Comparison of ENCODE assay signal across 19 cellular contexts in the genomic region with DNA sequence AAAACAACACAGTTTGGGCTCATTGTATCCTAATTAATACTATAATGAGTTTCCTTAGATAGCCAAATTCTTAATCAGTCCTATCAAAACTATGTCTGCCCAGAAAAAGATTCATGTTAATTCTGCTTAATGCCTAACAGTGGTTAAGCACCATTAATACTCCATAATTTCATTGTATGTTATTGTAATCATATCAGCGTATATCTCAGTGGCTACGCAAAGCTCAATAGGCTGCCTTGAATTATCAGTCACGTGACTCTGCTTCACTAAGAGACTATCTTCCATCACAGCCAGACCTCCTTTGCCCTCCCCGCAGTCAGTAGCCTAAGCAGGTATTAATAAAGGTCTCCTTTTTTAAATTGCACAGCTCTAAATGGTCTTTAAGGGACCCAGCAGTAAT.
DNase-seq lines count a peak whose midpoint lies in the region; ATAC-seq and TF ChIP-seq lines count a peak whose summit lies in the region.
"Had no signal": no experiment of that assay in that cellular context is flagged by ENCODE, and none has a peak within 500 bp of the region (broad histone marks: within the 10 kb centered on the region; RNA-seq: fewer than 3 reads in every experiment).

No MANE protein-coding gene starts in this region.

- H2BK5ac ChIP-seq in neuronal stem cell (ENCODE audit: low read length): no peak overlapping the region

- H2BK15ac ChIP-seq in neuronal stem cell (ENCODE audit: low read length): no peak overlapping the region

- H3K14ac ChIP-seq in neuronal stem cell (ENCODE audit: low read length): no peak overlapping the region

- no peak for TF ChIP-seq EP300 in esophagus muscularis mucosa (IDR thresholded peaks at IDR 0.05)

- intact Hi-C loops in esophagus muscularis mucosa (cut with DNase I): no loop called here

- H3K9me3 Mint-ChIP-seq in GM23338: no peaks in the 10 kb centered on the region

- ATAC-seq in GM23338 (no peak), SK-N-SH treated with all-trans-retinoic acid at 6 μM for 48 hours (no peak; the same call in 2 of the 3 replicates)
- ATAC-seq: GM12878 had no signal

- no peak overlapping the region for H4K91ac ChIP-seq in neuronal stem cell (ENCODE audit: low read depth, low read length, poor library complexity)

- no peaks in the 10 kb centered on the region for H3K9me2 ChIP-seq in GM23338 (ENCODE audit: insufficient read depth)

- no peaks in the 10 kb centered on the region for H3F3A ChIP-seq in GM23338 (replicated peaks; ENCODE audit: low read depth)

- H3K18ac ChIP-seq in neuronal stem cell (ENCODE audit: low read length): no peak overlapping the region

- H3K4me2 ChIP-seq in GM23338: no peak overlapping the region
- no peak overlapping the region for H3K4me2 ChIP-seq in neuronal stem cell (ENCODE audit: insufficient read depth, low read length, poor library complexity, severe bottlenecking)

- H3K79me1 ChIP-seq in neuronal stem cell (ENCODE audit: low read depth, low read length): no peaks in the 10 kb centered on the region

- H3K27ac ChIP-seq in GM23338 (ENCODE audit: low read depth) (no peak overlapping the region), esophagus muscularis mucosa (replicated peaks in 1 of 4) (no peak overlapping the region), neuronal stem cell (replicated peaks; ENCODE audit: low read length) (no peak overlapping the region)
- H3K27ac ChIP-seq: HL-60 had no signal

- H3K36me3 Mint-ChIP-seq in GM23338 (ENCODE audit: low read depth): no peaks in the 10 kb centered on the region
- H3K36me3 Mint-ChIP-seq: CD4-positive, CD25-positive, alpha-beta regulatory T cell; CD8-positive, alpha-beta memory T cell had no signal

- H3K9me3 ChIP-seq in esophagus muscularis mucosa (no peaks in the 10 kb centered on the region), neuronal stem cell (replicated peaks in 1 of 2; ENCODE audit: control insufficient read depth in 2 of 2, insufficient read depth in 1 of 2, low read depth in 1 of 2, low read length in 2 of 2) (no peaks in the 10 kb centered on the region)
- H3K9me3 ChIP-seq: HAP-1 had no signal

- TF ChIP-seq POLR2A in esophagus muscularis mucosa (IDR thresholded peaks at IDR 0.05; ENCODE audit: low read depth): no peak

- H3K79me2 ChIP-seq in GM23338 (replicated peaks; ENCODE audit: insufficient read depth): no peaks in the 10 kb centered on the region

- no peaks in the 10 kb centered on the region for H3K27me3 ChIP-seq in GM23338 (ENCODE audit: insufficient read depth)
- H3K27me3 ChIP-seq in esophagus muscularis mucosa: no peaks in the 10 kb centered on the region
- H3K27me3 ChIP-seq in neuronal stem cell (ENCODE audit: control insufficient read depth in 3 of 3, insufficient read depth in 3 of 3, low read depth in 1 of 3, low read length in 3 of 3): no peaks in the 10 kb centered on the region

- H2AK5ac ChIP-seq in neuronal stem cell (ENCODE audit: low read depth, low read length): no peak overlapping the region

- H3K36me3 ChIP-seq in GM23338 (ENCODE audit: insufficient read depth): no peaks in the 10 kb centered on the region
- no peaks in the 10 kb centered on the region for H3K36me3 ChIP-seq in esophagus muscularis mucosa
- no peaks in the 10 kb centered on the region for H3K36me3 ChIP-seq in neuronal stem cell (replicated peaks in 1 of 2; ENCODE audit: control insufficient read depth in 2 of 2, insufficient read depth in 2 of 2, low read length in 2 of 2)
- H3K36me3 ChIP-seq: HAP-1 had no signal

- H4K20me1 ChIP-seq in GM23338 (replicated peaks; ENCODE audit: insufficient read depth): no peaks in the 10 kb centered on the region

- no peak for TF ChIP-seq CTCF in GM23338 (conservative IDR thresholded peaks at IDR 0.05; ENCODE audit: low read depth in 2 of 2)
- TF ChIP-seq CTCF in esophagus muscularis mucosa (IDR thresholded peaks at IDR 0.05): no peak

- no peak overlapping the region for H3K4ac ChIP-seq in neuronal stem cell (ENCODE audit: low read length)

- H4K8ac ChIP-seq in neuronal stem cell (ENCODE audit: low read depth, low read length): no peak overlapping the region

- H3K9ac ChIP-seq in neuronal stem cell (ENCODE audit: low read depth, low read length, poor library complexity): no peak overlapping the region

- no peak overlapping the region for H3K4me3 ChIP-seq in GM23338
- H3K4me3 ChIP-seq in esophagus muscularis mucosa: no peak overlapping the region
- H3K4me3 ChIP-seq in neuronal stem cell (ENCODE audit: low read length in 2 of 2): no peak overlapping the region
- H3K4me3 ChIP-seq: GM12878, HAP-1 had no signal

- H2BK12ac ChIP-seq in neuronal stem cell (ENCODE audit: low read length): no peak overlapping the region

- H3K4me1 ChIP-seq in GM23338 (ENCODE audit: insufficient read depth): no peaks in the 10 kb centered on the region
- no peaks in the 10 kb centered on the region for H3K4me1 ChIP-seq in esophagus muscularis mucosa
- peaks cover 2 to 14% of the 10 kb centered on the region in 2 donors for H3K4me1 ChIP-seq in neuronal stem cell (ENCODE audit: control insufficient read depth in 2 of 2, insufficient read depth in 1 of 2, low read depth in 1 of 2, low read length in 2 of 2)
- H3K4me1 ChIP-seq: HAP-1 had no signal

- H3K4me3 Mint-ChIP-seq in GM23338: no peak overlapping the region
- H3K4me3 Mint-ChIP-seq: B cell; CD4-positive, CD25-positive, alpha-beta regulatory T cell; CD8-positive, alpha-beta memory T cell had no signal

- H3K27me3 Mint-ChIP-seq in GM23338 (ENCODE audit: insufficient read depth, low read depth, poor library complexity): peaks cover 2% of the 10 kb centered on the region
- H3K27me3 Mint-ChIP-seq: CD4-positive, CD25-positive, alpha-beta regulatory T cell had no signal

- 67% methylated on average over 4 of the region's 4 CpGs for WGBS in esophagus muscularis mucosa
- no CpG with 5 or more reads among the region's 4 CpGs for WGBS in neuronal stem cell (ENCODE audit: extremely low coverage in 2 of 2, insufficient read length in 2 of 2, insufficient replicate concordance in 1 of 2), 2 donors

- DNase-seq in GM23338 (ENCODE audit: low spot score): no peak
- DNase-seq in esophagus muscularis mucosa (ENCODE audit: extremely low spot score): peak; percentile 31
- DNase-seq in neuronal stem cell (ENCODE audit: low spot score): no peak
- DNase-seq in stimulated activated naive CD4-positive, alpha-beta T cell (lab: John Stamatoyannopoulos, UW): no peak
- DNase-seq in amygdala (lab: John Stamatoyannopoulos, UW): no peak
- no peak for DNase-seq in iPS-NIHi7 (ENCODE audit: extremely low spot score)
- DNase-seq: C1 segment of cervical spinal cord; CD4-positive, CD25-positive, alpha-beta regulatory T cell; CD8-positive, alpha-beta memory T cell; DMS 273 treated with DMSO at 0.1 percent for 48 hours; DMS53; DND-41; EL; IMR-90 had no signal

- H3K4me1 Mint-ChIP-seq in GM23338: peaks cover 7% of the 10 kb centered on the region; the same call in 2 of the 3 replicates
- H3K4me1 Mint-ChIP-seq: B cell; CD4-positive, CD25-positive, alpha-beta regulatory T cell; CD8-positive, alpha-beta memory T cell had no signal

- no peak overlapping the region for H3K27ac Mint-ChIP-seq in GM23338
- H3K27ac Mint-ChIP-seq: B cell; CD4-positive, CD25-positive, alpha-beta regulatory T cell; CD8-positive, alpha-beta memory T cell had no signal

- H2AFZ ChIP-seq in GM23338 (peak overlapping the region; percentile 56), neuronal stem cell (ENCODE audit: low read length) (peak overlapping the region; percentile 63)

- H2BK120ac ChIP-seq in neuronal stem cell (ENCODE audit: low read depth, low read length): no peak overlapping the region

- no peak overlapping the region for H3K23ac ChIP-seq in neuronal stem cell (ENCODE audit: low read depth, low read length, poor library complexity)

TF ChIP-seq in SK-N-SH treated with all-trans-retinoic acid at 6 μM for 48 hours, 23 proteins besides CTCF, POLR2A, EP300 and RAD21:
- TF ChIP-seq TCF4 (CRISPR knock-in tag; IDR thresholded peaks at IDR 0.05; ENCODE audit: borderline replicate concordance) (peak; percentile 32; the same call in 1 of the 2 replicates), ESRRG (CRISPR knock-in tag; IDR thresholded peaks at IDR 0.05) (no peak), GLIS3 (CRISPR knock-in tag; IDR thresholded peaks at IDR 0.05) (no peak)
- TF ChIP-seq, protein P1, sequence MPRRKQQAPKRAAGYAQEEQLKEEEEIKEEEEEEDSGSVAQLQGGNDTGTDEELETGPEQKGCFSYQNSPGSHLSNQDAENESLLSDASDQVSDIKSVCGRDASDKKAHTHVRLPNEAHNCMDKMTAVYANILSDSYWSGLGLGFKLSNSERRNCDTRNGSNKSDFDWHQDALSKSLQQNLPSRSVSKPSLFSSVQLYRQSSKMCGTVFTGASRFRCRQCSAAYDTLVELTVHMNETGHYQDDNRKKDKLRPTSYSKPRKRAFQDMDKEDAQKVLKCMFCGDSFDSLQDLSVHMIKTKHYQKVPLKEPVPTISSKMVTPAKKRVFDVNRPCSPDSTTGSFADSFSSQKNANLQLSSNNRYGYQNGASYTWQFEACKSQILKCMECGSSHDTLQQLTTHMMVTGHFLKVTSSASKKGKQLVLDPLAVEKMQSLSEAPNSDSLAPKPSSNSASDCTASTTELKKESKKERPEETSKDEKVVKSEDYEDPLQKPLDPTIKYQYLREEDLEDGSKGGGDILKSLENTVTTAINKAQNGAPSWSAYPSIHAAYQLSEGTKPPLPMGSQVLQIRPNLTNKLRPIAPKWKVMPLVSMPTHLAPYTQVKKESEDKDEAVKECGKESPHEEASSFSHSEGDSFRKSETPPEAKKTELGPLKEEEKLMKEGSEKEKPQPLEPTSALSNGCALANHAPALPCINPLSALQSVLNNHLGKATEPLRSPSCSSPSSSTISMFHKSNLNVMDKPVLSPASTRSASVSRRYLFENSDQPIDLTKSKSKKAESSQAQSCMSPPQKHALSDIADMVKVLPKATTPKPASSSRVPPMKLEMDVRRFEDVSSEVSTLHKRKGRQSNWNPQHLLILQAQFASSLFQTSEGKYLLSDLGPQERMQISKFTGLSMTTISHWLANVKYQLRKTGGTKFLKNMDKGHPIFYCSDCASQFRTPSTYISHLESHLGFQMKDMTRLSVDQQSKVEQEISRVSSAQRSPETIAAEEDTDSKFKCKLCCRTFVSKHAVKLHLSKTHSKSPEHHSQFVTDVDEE (CRISPR knock-in tag; IDR thresholded peaks at IDR 0.05): 0 out of 2 replicates have a peak, but pooled peaks have one; percentile 61
- TF ChIP-seq, protein P2, sequence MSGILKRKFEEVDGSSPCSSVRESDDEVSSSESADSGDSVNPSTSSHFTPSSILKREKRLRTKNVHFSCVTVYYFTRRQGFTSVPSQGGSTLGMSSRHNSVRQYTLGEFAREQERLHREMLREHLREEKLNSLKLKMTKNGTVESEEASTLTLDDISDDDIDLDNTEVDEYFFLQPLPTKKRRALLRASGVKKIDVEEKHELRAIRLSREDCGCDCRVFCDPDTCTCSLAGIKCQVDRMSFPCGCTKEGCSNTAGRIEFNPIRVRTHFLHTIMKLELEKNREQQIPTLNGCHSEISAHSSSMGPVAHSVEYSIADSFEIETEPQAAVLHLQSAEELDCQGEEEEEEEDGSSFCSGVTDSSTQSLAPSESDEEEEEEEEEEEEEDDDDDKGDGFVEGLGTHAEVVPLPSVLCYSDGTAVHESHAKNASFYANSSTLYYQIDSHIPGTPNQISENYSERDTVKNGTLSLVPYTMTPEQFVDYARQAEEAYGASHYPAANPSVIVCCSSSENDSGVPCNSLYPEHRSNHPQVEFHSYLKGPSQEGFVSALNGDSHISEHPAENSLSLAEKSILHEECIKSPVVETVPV (CRISPR knock-in tag; IDR thresholded peaks at IDR 0.05): no peak
